16 cellular contexts compared by ENCODE assay signal in the genomic region with DNA sequence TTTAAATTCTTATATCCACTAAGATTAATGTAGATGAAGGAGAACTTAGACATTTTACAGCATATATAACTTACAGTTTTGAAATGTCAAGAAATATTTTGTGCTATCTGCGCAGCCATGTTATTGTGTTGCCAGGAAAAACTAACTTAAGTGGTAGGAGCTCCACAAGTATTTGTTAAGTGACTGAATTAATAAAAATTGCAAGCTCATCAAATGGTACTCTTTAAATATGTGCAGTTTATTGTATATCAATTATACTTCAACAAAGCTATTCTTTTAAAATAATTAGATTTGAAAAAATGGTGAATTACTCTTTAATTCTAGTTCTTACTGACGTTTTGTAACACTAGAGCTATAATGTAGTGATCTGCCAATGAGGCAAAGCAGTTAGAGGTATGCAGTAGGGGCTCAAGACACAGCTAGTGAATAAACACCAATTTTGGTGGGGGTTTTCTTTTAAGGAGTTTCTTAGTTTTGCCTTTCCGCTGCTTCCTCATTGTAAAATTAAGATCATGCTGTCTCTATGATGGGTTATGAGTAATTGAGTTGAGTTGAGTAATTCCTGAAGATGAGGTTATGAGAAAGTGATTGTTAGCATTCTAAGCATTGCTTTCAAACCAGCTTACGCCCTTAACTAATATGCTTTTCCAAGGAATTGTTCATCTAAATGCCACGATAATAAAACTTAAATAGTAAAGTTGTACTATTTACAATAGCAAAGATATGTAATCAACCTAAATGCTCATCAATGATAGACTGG. TPM values are rescaled to one million over a fixed set of nuclear protein-coding genes. Genes with fewer than 3 reads are reported as not detected.
DNase-seq lines count a peak whose midpoint lies in the region; ATAC-seq, FAIRE-seq and TF ChIP-seq lines count a peak whose summit lies in the region.
"Had no signal": no experiment of that assay in that cellular context is flagged by ENCODE, and none has a peak within 500 bp of the region (broad histone marks: within the 10 kb centered on the region; RNA-seq: fewer than 3 reads in every experiment).

No MANE protein-coding gene starts in this region.

- TF ChIP-seq CTCF in A549 (IDR thresholded peaks at IDR 0.05) = no peak
- TF ChIP-seq CTCF in fibroblast of lung (conservative IDR thresholded peaks at IDR 0.05 in 1 of 2, IDR thresholded peaks at IDR 0.05 in 1 of 2; ENCODE audit: low read depth in 1 of 2, low read length in 2 of 2) = no peak
- no peak for TF ChIP-seq CTCF in GM10248 (IDR thresholded peaks at IDR 0.05; ENCODE audit: control extremely low read depth, extremely low read depth, low read depth, missing control alignments)

- no peak for TF ChIP-seq RAD21 in A549 (conservative IDR thresholded peaks at IDR 0.05 in 1 of 2, IDR thresholded peaks at IDR 0.05 in 1 of 2)

- H3K9me3 ChIP-seq in A549 (no peaks in the 10 kb centered on the region), SJSA1 (replicated peaks) (no peaks in the 10 kb centered on the region), fibroblast of lung (ENCODE audit: control insufficient read depth, insufficient read depth, low read depth, low read length) (no peaks in the 10 kb centered on the region)
- H3K9me3 ChIP-seq: left ventricle myocardium inferior had no signal

- WGBS in A549 (ENCODE audit: missing lambda C conversion rate) = 91% methylated on average over 5 of the region's 5 CpGs

- DNase-seq in A549 (ENCODE audit: low read depth in 1 of 2, low spot score in 1 of 2) (no peak), GM04503 (ENCODE audit: low read depth) (peak; percentile 78), SJSA1 (ENCODE audit: low read depth in 1 of 2, low spot score in 2 of 2) (no peak), fibroblast of lung (ENCODE audit: low read depth in 2 of 2) (peak; percentile 59 to 81), DMS79 treated with DMSO at 0.1 percent for 48 hours (lab: John Stamatoyannopoulos, UW) (no peak), GM10248 (ENCODE audit: extremely low spot score) (no peak)
- DNase-seq: activated gamma-delta T cell treated with Interleukin-2 at 50 U/mL for 16 hours; dorsolateral prefrontal cortex; left ventricle myocardium inferior; naive thymus-derived CD4-positive, alpha-beta T cell; NCI-H446 treated with DMSO at 0.1 percent for 48 hours had no signal

- H3K4me2 ChIP-seq in A549 = no peak overlapping the region
- no peak overlapping the region for H3K4me2 ChIP-seq in fibroblast of lung (ENCODE audit: extremely low read depth, insufficient read depth, low read length)
- H3K4me2 ChIP-seq: KMS-11 had no signal

- no peaks in the 10 kb centered on the region for H3K79me2 ChIP-seq in fibroblast of lung (ENCODE audit: control insufficient read depth, insufficient read depth, low read length)

- H3K4me3 ChIP-seq in A549 (no peak overlapping the region), SJSA1 (no peak overlapping the region), fibroblast of lung (replicated peaks in 1 of 4; ENCODE audit: control extremely low read depth in 1 of 4, insufficient read depth in 1 of 4, low read depth in 3 of 4, low read length in 4 of 4) (no peak overlapping the region)
- H3K4me3 ChIP-seq: dorsolateral prefrontal cortex, left ventricle myocardium inferior had no signal

- no peak overlapping the region for H3K27ac ChIP-seq in A549
- H3K27ac ChIP-seq in SJSA1 = peak overlapping the region; percentile 22
- peak overlapping the region; percentile 26 for H3K27ac ChIP-seq in fibroblast of lung (ENCODE audit: insufficient read depth, low read length)
- H3K27ac ChIP-seq: dorsolateral prefrontal cortex, KMS-11, left ventricle myocardium inferior, VCaP had no signal

- H2AFZ ChIP-seq in fibroblast of lung (ENCODE audit: low read length) = no peak overlapping the region

- no peak for FAIRE-seq in A549 (lab: Jason Lieb, UNC)

- ATAC-seq in A549 (no peak), GM21737 (IDR thresholded peaks at IDR 0.05; ENCODE audit: unreplicated experiment) (no peak), GM21576 (IDR thresholded peaks at IDR 0.05; ENCODE audit: unreplicated experiment) (no peak)
- ATAC-seq: HCT116; naive thymus-derived CD4-positive, alpha-beta T cell had no signal

- no peaks in the 10 kb centered on the region for H4K20me1 ChIP-seq in fibroblast of lung (ENCODE audit: control insufficient read depth, extremely low read depth, insufficient read depth, low read length)

- POLR2A ChIA-PET in A549 (lab: Yijun Ruan, JAX) = no interaction called here
- POLR2A ChIA-PET in GM10248 (lab: Yijun Ruan, JAX) = no interaction called here

- peaks cover 30% of the 10 kb centered on the region for H3K36me3 ChIP-seq in SJSA1
- no peaks in the 10 kb centered on the region for H3K36me3 ChIP-seq in fibroblast of lung (ENCODE audit: control insufficient read depth, insufficient read depth, low read length)

- CTCF ChIA-PET in A549 (lab: Yijun Ruan, JAX) = interaction anchor here (0.8 to 1.3 kb wide), 3 partner anchors 10 to 107 kb away, joined by 3 to 5 read pairs (median 5); no protein-coding TSS in a partner anchor
- CTCF ChIA-PET in GM10248 (lab: Yijun Ruan, JAX) = interaction anchor here (0.7 to 1.8 kb wide), 10 partner anchors 11 to 119 kb away, joined by 3 to 9 read pairs (median 4); a partner anchor contains a TSS

- TF ChIP-seq POLR2A in A549 (IDR thresholded peaks at IDR 0.05; ENCODE audit: low read length) = no peak

- H3K27me3 ChIP-seq in SJSA1 (replicated peaks) (no peaks in the 10 kb centered on the region), fibroblast of lung (ENCODE audit: control insufficient read depth, insufficient read depth, low read length) (no peaks in the 10 kb centered on the region)
- H3K27me3 ChIP-seq: dorsolateral prefrontal cortex had no signal

- H3K4me1 ChIP-seq in A549 = peaks cover 9% of the 10 kb centered on the region; the same call in 2 of the 3 replicates
- H3K4me1 ChIP-seq in SJSA1 (replicated peaks) = peaks cover 18% of the 10 kb centered on the region
- peaks cover 6% of the 10 kb centered on the region for H3K4me1 ChIP-seq in fibroblast of lung (ENCODE audit: control insufficient read depth, extremely low read depth, insufficient read depth, low read length)
- H3K4me1 ChIP-seq: left ventricle myocardium inferior had no signal

- no peak overlapping the region for H3K9ac ChIP-seq in fibroblast of lung (ENCODE audit: insufficient read depth, low read length)
- H3K9ac ChIP-seq: KMS-11 had no signal

- TF ChIP-seq EP300 in A549 (IDR thresholded peaks at IDR 0.05) = no peak

TF ChIP-seq in A549, 52 proteins besides CTCF, POLR2A, EP300 and RAD21:
- TF ChIP-seq PHF8 (IDR thresholded peaks at IDR 0.05; ENCODE audit: borderline replicate concordance, low read depth) (no peak), SREBF2 (IDR thresholded peaks at IDR 0.05) (no peak), FOXS1 (CRISPR knock-in tag; IDR thresholded peaks at IDR 0.05) (no peak), ZSCAN20 (CRISPR knock-in tag; IDR thresholded peaks at IDR 0.05) (no peak), MAFK (IDR thresholded peaks at IDR 0.05; ENCODE audit: partially characterized antibody) (peak; percentile 72), ESRRA (IDR thresholded peaks at IDR 0.05; ENCODE audit: borderline replicate concordance, low read length) (no peak), RFX5 (IDR thresholded peaks at IDR 0.05) (no peak)
TF ChIP-seq in A549: peak in this region for 1.

RNA-seq across cellular contexts. Expression of a gene that starts 10.9 kb away (rescaled TPM):
- polyA plus RNA-seq in A549 (2011; rRNA removed) (131 and 135 TPM in 2 replicates), A549 (2017; fragmentation: RNase III; extraction: RNeasy Plus Mini Kit Qiagen cat#74134 plus additional on column Dnase treatment) (36.5 to 51.8 TPM (median 37.9 TPM) in 3 replicates), fibroblast of lung (162 and 172 TPM in 2 replicates)
- 40.2 and 45.0 TPM in 2 replicates for polyA plus RNA-seq in A549 (2012; cell fraction: cytosol; rRNA removed)
- polyA plus RNA-seq in A549 (2012; cell fraction: nucleus; rRNA removed) = 18.5 and 19.1 TPM in 2 replicates
- polyA minus RNA-seq in A549 (2011; rRNA and poly(A)+ RNA removed) = 20.4 and 31.8 TPM in 2 replicates
- not detected in 2 replicates for total RNA-seq in SJSA1 (2014; rRNA removed; shearing (Covaris generic))
- total RNA-seq in fibroblast of lung = 168 and 495 TPM in 2 replicates
- polyA plus RNA-seq in fibroblast of lung (2012) = 137 and 158 TPM in 2 replicates
- 22.8 and 28.4 TPM in 2 replicates for polyA minus RNA-seq in fibroblast of lung (ENCODE audit: low replicate concordance)

RNA-seq across cellular contexts. Expression of a gene that starts 39.1 kb away (rescaled TPM):
- polyA plus RNA-seq in A549 (2011; rRNA removed) (54.5 and 71.4 TPM in 2 replicates), A549 (2017; fragmentation: RNase III; extraction: RNeasy Plus Mini Kit Qiagen cat#74134 plus additional on column Dnase treatment) (47.0 to 50.9 TPM (median 48.8 TPM) in 3 replicates), fibroblast of lung (30.5 and 31.4 TPM in 2 replicates)
- 13.0 and 15.8 TPM in 2 replicates for polyA plus RNA-seq in A549 (2012; cell fraction: cytosol; rRNA removed)
- 11.9 and 14.1 TPM in 2 replicates for polyA plus RNA-seq in A549 (2012; cell fraction: nucleus; rRNA removed)
- 45.2 and 56.1 TPM in 2 replicates for polyA minus RNA-seq in A549 (2011; rRNA and poly(A)+ RNA removed)
- 31.8 and 33.4 TPM in 2 replicates for total RNA-seq in SJSA1 (2014; rRNA removed; shearing (Covaris generic))
- 27.7 and 38.6 TPM in 2 replicates for total RNA-seq in fibroblast of lung
- 21.6 and 24.6 TPM in 2 replicates for polyA plus RNA-seq in fibroblast of lung (2012)
- 8.8 and 10.4 TPM in 2 replicates for polyA minus RNA-seq in fibroblast of lung (ENCODE audit: low replicate concordance)

RNA-seq across cellular contexts. Expression of a gene that starts 48.9 kb away (rescaled TPM):
- polyA plus RNA-seq in A549 (2011; rRNA removed) = 33.4 and 38.4 TPM in 2 replicates
- 2.5 and 3.5 TPM in 2 replicates for polyA plus RNA-seq in A549 (2012; cell fraction: cytosol; rRNA removed)
- 5.2 and 5.5 TPM in 2 replicates for polyA plus RNA-seq in A549 (2012; cell fraction: nucleus; rRNA removed)
- 8.5 to 16.6 TPM (median 10.9 TPM) in 3 replicates for polyA plus RNA-seq in A549 (2017; fragmentation: RNase III; extraction: RNeasy Plus Mini Kit Qiagen cat#74134 plus additional on column Dnase treatment)
- polyA minus RNA-seq in A549 (2011; rRNA and poly(A)+ RNA removed) = 2.9 and 3.5 TPM in 2 replicates
- 0.66 and 4.9 TPM in 2 replicates for total RNA-seq in SJSA1 (2014; rRNA removed; shearing (Covaris generic))
- total RNA-seq in fibroblast of lung = 93.3 and 547 TPM in 2 replicates
- 26.2 and 27.7 TPM in 2 replicates for polyA plus RNA-seq in fibroblast of lung
- polyA plus RNA-seq in fibroblast of lung (2012) = 18.5 and 19.3 TPM in 2 replicates
- polyA minus RNA-seq in fibroblast of lung (ENCODE audit: low replicate concordance) = 1.2 TPM in 1 of 2 replicates, not detected in the other
- total RNA-seq: naive thymus-derived CD4-positive, alpha-beta T cell had no signal
- polyA plus RNA-seq: naive thymus-derived CD4-positive, alpha-beta T cell had no signal

Comparison
In these comparisons a context has a peak if more than half of its experiments do, and no peak if none do; other contexts are left out.
1. DNase-seq: peak in GM04503 (single experiment) and fibroblast of lung (2 of 2); none in A549 (0 of 2), SJSA1 (0 of 2), DMS79 treated with DMSO at 0.1 percent for 48 hours (single experiment) and GM10248 (single experiment).
2. H3K27ac ChIP-seq: peak in SJSA1 (single experiment) and fibroblast of lung (single experiment); none in A549 (0 of 2).
3. RNA of a gene that starts 10.9 kb away (total RNA-seq): 168 to 495 TPM in fibroblast of lung; not detected in SJSA1; every median in the first group is over 100 times any median in the second.
4. RNA of a gene that starts 48.9 kb away (total RNA-seq): 93.3 to 547 TPM in fibroblast of lung; 0.66 to 4.9 TPM in SJSA1; every median in the first group is over 10 times any median in the second.